In genomic region chr12:110135012-110135411, GRCh38 we compare ENCODE assay signal across 15 cellular contexts. TPM values are rescaled to one million over a fixed set of nuclear protein-coding genes. Genes with fewer than 3 reads are reported as not detected.
DNase-seq lines count a peak whose midpoint lies in the region; ATAC-seq, FAIRE-seq and TF ChIP-seq lines count a peak whose summit lies in the region.
"Had no signal": no experiment of that assay in that cellular context is flagged by ENCODE, and none has a peak within 500 bp of the region (broad histone marks: within the 10 kb centered on the region; RNA-seq: fewer than 3 reads in every experiment).

No MANE protein-coding gene starts in this region.

- H3K27me3 ChIP-seq in GM23248 (replicated peaks; ENCODE audit: insufficient read depth) (no peaks in the 10 kb centered on the region), adipocyte (replicated peaks; ENCODE audit: control insufficient read depth, insufficient read depth, low read length) (no peaks in the 10 kb centered on the region), keratinocyte (ENCODE audit: control insufficient read depth, extremely low read depth, insufficient read depth, low read length) (no peaks in the 10 kb centered on the region)
- H3K27me3 ChIP-seq: neural progenitor cell had no signal

- H3K4me2 ChIP-seq in GM23248 (ENCODE audit: unreplicated experiment) (peak overlapping the region; percentile 57), keratinocyte (ENCODE audit: control insufficient read depth, extremely low read depth, insufficient read depth, low read depth, low read length) (no peak overlapping the region)
- H3K4me2 ChIP-seq: neural progenitor cell had no signal

- FAIRE-seq in keratinocyte (lab: Jason Lieb, UNC) (peak; percentile 23), GM12892 (lab: Jason Lieb, UNC) (no peak)
- FAIRE-seq: H1 had no signal

- peak overlapping the region; percentile 81 for H3K27ac ChIP-seq in GM23248
- H3K27ac ChIP-seq in keratinocyte (ENCODE audit: control insufficient read depth, insufficient read depth, low read length): no peak overlapping the region
- H3K27ac ChIP-seq: neural progenitor cell, VCaP had no signal

- ATAC-seq in HG03159 (IDR thresholded peaks at IDR 0.05; ENCODE audit: unreplicated experiment) (no peak), HG03095 (IDR thresholded peaks at IDR 0.05; ENCODE audit: unreplicated experiment) (no peak), GM18505 (IDR thresholded peaks at IDR 0.05; ENCODE audit: unreplicated experiment) (no peak)
- ATAC-seq: effector memory CD8-positive, alpha-beta T cell had no signal

- in situ Hi-C loops in GM23248 (cut with MboI): no loop called here

- no peaks in the 10 kb centered on the region for H3K79me2 ChIP-seq in GM23248 (ENCODE audit: insufficient read depth)
- H3K79me2 ChIP-seq in keratinocyte (ENCODE audit: control insufficient read depth, insufficient read depth, low read length): no peaks in the 10 kb centered on the region

- no peaks in the 10 kb centered on the region for H3K9me3 ChIP-seq in GM23248 (ENCODE audit: low read depth)
- no peaks in the 10 kb centered on the region for H3K9me3 ChIP-seq in adipocyte (ENCODE audit: control insufficient read depth, low read length)
- no peaks in the 10 kb centered on the region for H3K9me3 ChIP-seq in keratinocyte (ENCODE audit: control insufficient read depth, low read depth, low read length)

- H4K20me1 ChIP-seq in GM23248 (ENCODE audit: insufficient read depth) (no peaks in the 10 kb centered on the region), keratinocyte (ENCODE audit: control insufficient read depth, extremely low read depth, insufficient read depth, low read length) (no peaks in the 10 kb centered on the region)

- peaks cover 39% of the 10 kb centered on the region for H3F3A ChIP-seq in GM23248 (ENCODE audit: insufficient read depth)

- TF ChIP-seq CTCF in AG09319 (IDR thresholded peaks at IDR 0.05; ENCODE audit: low read depth, low read length) (no peak), keratinocyte (optimal IDR thresholded peaks at IDR 0.05 in 1 of 3, IDR thresholded peaks at IDR 0.05 in 1 of 3, conservative IDR thresholded peaks at IDR 0.05 in 1 of 3; ENCODE audit: extremely low read depth in 1 of 3, insufficient read depth in 2 of 3, low read length in 3 of 3) (no peak)

- dilution Hi-C loops in keratinocyte (cut with MboI; ENCODE audit: extremely low pct_ligation_motif_present, low sequenced_read_pairs): no loop called here

- H3K4me3 ChIP-seq in GM23248 (no peak overlapping the region), adipocyte (ENCODE audit: low read length) (no peak overlapping the region), keratinocyte (ENCODE audit: control insufficient read depth in 2 of 3, extremely low read depth in 1 of 3, insufficient read depth in 2 of 3, low read depth in 1 of 3, low read length in 3 of 3) (no peak overlapping the region)
- H3K4me3 ChIP-seq: neural progenitor cell had no signal

- H3K36me3 ChIP-seq in GM23248 (ENCODE audit: low read depth) (peaks cover 15% of the 10 kb centered on the region), adipocyte (ENCODE audit: control insufficient read depth, insufficient read depth, low read length, severe bottlenecking) (peaks cover 31% of the 10 kb centered on the region), keratinocyte (ENCODE audit: control insufficient read depth in 2 of 2, extremely low read depth in 1 of 2, insufficient read depth in 2 of 2, low read length in 2 of 2) (peaks cover 3% of the 10 kb centered on the region in 2 experiments)

- DNase-seq in AG09319 (ENCODE audit: extremely low read depth, low read depth) (peak; percentile 57), GM23248 (peak; percentile 91), adipocyte (ENCODE audit: low read depth) (peak; percentile 64), keratinocyte (ENCODE audit: low read depth, low spot score) (no peak), GM12892 (ENCODE audit: insufficient read length) (no peak)
- DNase-seq: activated gamma-delta T cell treated with Interleukin-2 at 50 U/mL for 16 hours; effector memory CD8-positive, alpha-beta T cell; NCI-H1048; substantia nigra had no signal

- H3K9ac ChIP-seq in GM23248 (peak overlapping the region; percentile 30; the same call in 1 of the 2 replicates), adipocyte (ENCODE audit: low read length) (no peak overlapping the region), keratinocyte (ENCODE audit: control insufficient read depth, extremely low read depth, insufficient read depth, low read length) (no peak overlapping the region)
- H3K9ac ChIP-seq: neural progenitor cell had no signal

- H3K9me2 ChIP-seq in GM23248 (ENCODE audit: insufficient read depth): no peaks in the 10 kb centered on the region

- H3K9me1 ChIP-seq in keratinocyte (ENCODE audit: control insufficient read depth, extremely low read depth, insufficient read depth, low read length): no peaks in the 10 kb centered on the region

- peaks cover 21% of the 10 kb centered on the region for H3K4me1 ChIP-seq in GM23248 (ENCODE audit: insufficient read depth)
- H3K4me1 ChIP-seq in adipocyte (ENCODE audit: control insufficient read depth, insufficient read depth, low read length): peaks cover 7% of the 10 kb centered on the region
- H3K4me1 ChIP-seq in keratinocyte (ENCODE audit: control insufficient read depth, extremely low read depth, insufficient read depth, low read length): no peaks in the 10 kb centered on the region
- H3K4me1 ChIP-seq: neural progenitor cell had no signal

- no peak for TF ChIP-seq POLR2A in GM18505 (IDR thresholded peaks at IDR 0.05; ENCODE audit: borderline replicate concordance, extremely low read depth, insufficient read depth, insufficient read length)
- TF ChIP-seq POLR2A in GM12892 (IDR thresholded peaks at IDR 0.05; ENCODE audit: low read depth, low read length): no peak

- 18 to 32% methylated on average over 2 of the region's 2 CpGs for WGBS in GM23248 (ENCODE audit: low coverage in 1 of 2, low lambda C conversion rate in 2 of 2, missing lambda C conversion rate in 2 of 2), 2 experiments

- H2AFZ ChIP-seq in GM23248 (no peak overlapping the region), keratinocyte (ENCODE audit: control insufficient read depth, low read length) (no peak overlapping the region)
- H2AFZ ChIP-seq: neural progenitor cell had no signal

RNA-seq across cellular contexts. Expression of gene IFT81, which starts 10.9 kb away (rescaled TPM):
- 9.5 and 9.7 TPM in 2 replicates for total RNA-seq in GM23248 (2014; rRNA removed; shearing (Covaris generic))
- polyA plus RNA-seq in GM23248 (2016; fragmentation: Nextera tagmentation; extraction: Ambion mirVana): 10.6 and 14.0 TPM in 2 replicates
- 4.9 to 8.9 TPM (median 6.0 TPM) in 3 replicates for polyA plus RNA-seq in keratinocyte
- 11.3 TPM for polyA plus RNA-seq in keratinocyte (2011; ENCODE audit: low read depth)
- polyA plus RNA-seq in keratinocyte (2011; cell fraction: cytosol; rRNA removed): 4.2 and 6.0 TPM in 2 replicates
- polyA plus RNA-seq in keratinocyte (2011; cell fraction: nucleus; rRNA removed): 8.9 and 14.5 TPM in 2 replicates
- 3.4 and 6.0 TPM in 2 replicates for polyA plus RNA-seq in keratinocyte (2012; ENCODE audit: low replicate concordance)
- polyA minus RNA-seq in keratinocyte: 0.59 to 4.6 TPM (median 1.5 TPM) in 3 replicates
- 1.5 TPM for polyA minus RNA-seq in keratinocyte (2011; cell fraction: cytosol; rRNA and poly(A)+ RNA removed)
- polyA minus RNA-seq in keratinocyte (2011; cell fraction: nucleus; rRNA and poly(A)+ RNA removed): 3.1 and 5.0 TPM in 2 replicates
- polyA plus RNA-seq in GM12892 (2012; ENCODE audit: missing spikeins): 10.2 TPM

Comparison
In these comparisons a context has a peak if more than half of its experiments do, and no peak if none do; other contexts are left out.
1. DNase-seq: peak in AG09319 (single experiment), GM23248 (single experiment) and adipocyte (single experiment); none in keratinocyte (single experiment) and GM12892 (single experiment).